ENCODE assay signal across 8 cellular contexts in the genomic region with DNA sequence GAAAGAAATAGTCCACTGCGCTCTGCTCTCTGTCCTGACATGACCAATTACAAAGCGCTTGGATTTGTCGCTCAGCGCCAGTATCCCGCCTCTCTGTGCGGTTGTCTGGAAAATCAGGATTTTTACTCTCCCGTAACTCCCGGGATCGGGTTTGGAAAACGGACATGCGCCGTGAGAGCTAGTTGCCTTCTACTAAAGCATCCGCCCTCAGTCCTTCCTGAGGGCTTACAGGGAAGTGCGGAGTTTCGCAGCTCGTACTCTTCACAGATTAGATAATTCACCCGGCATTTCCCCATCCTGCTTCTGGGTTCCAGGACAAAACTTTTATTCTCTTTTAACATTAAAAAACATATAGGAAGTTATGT. TPM values are rescaled to one million over a fixed set of nuclear protein-coding genes. Genes with fewer than 3 reads are reported as not detected.
DNase-seq lines count a peak whose midpoint lies in the region; ATAC-seq lines count a peak whose summit lies in the region.

No MANE protein-coding gene starts in this region.

- POLR2A ChIA-PET in naive thymus-derived CD8-positive, alpha-beta T cell (lab: Charles Lee), result interaction anchor here (0.7 to 3.0 kb wide), 7 partner anchors 9 to 400 kb away, joined by 3 to 9 read pairs (median 3); partner anchors contain the start of gene ANKEF1

- H3K4me1 Mint-ChIP-seq in naive thymus-derived CD8-positive, alpha-beta T cell, result peaks cover 28 to 48% (median 44%) of the 10 kb centered on the region in 4 donors
- H3K4me1 Mint-ChIP-seq in stimulated activated naive B cell treated with anti-CD40 and anti-IgM and Interleukin-4, amounts not matched to agents 10 μg/mL and 1 μg/mL and 100 μg/mL, for 72 hours, result peaks cover 24 to 34% of the 10 kb centered on the region in 2 donors

- H3K9me3 ChIP-seq in KOPT-K1 (ENCODE audit: insufficient read depth, low read length, poor library complexity, severe bottlenecking), result no peaks in the 10 kb centered on the region

- peak overlapping the region; percentile 87 for H3K27ac ChIP-seq in KOPT-K1 (ENCODE audit: low read depth, low read length, poor library complexity, severe bottlenecking)

- no peaks in the 10 kb centered on the region for H3K27me3 Mint-ChIP-seq in naive thymus-derived CD8-positive, alpha-beta T cell
- no peaks in the 10 kb centered on the region for H3K27me3 Mint-ChIP-seq in stimulated activated naive B cell treated with anti-CD40 and anti-IgM and Interleukin-4, amounts not matched to agents 10 μg/mL and 1 μg/mL and 100 μg/mL, for 72 hours

- H3K36me3 Mint-ChIP-seq in naive thymus-derived CD8-positive, alpha-beta T cell, result peaks cover 0 to 4% (median 0%) of the 10 kb centered on the region in 3 donors
- peaks cover 2 to 8% of the 10 kb centered on the region in 2 donors for H3K36me3 Mint-ChIP-seq in stimulated activated naive B cell treated with anti-CD40 and anti-IgM and Interleukin-4, amounts not matched to agents 10 μg/mL and 1 μg/mL and 100 μg/mL, for 72 hours

- peak overlapping the region; percentile 91 to 98 (median 96) for H3K27ac Mint-ChIP-seq in naive thymus-derived CD8-positive, alpha-beta T cell
- H3K27ac Mint-ChIP-seq in stimulated activated naive B cell treated with anti-CD40 and anti-IgM and Interleukin-4, amounts not matched to agents 10 μg/mL and 1 μg/mL and 100 μg/mL, for 72 hours, result peak overlapping the region; percentile 95

- peak; percentile 30 for ATAC-seq in GM21786 (IDR thresholded peaks at IDR 0.05; ENCODE audit: unreplicated experiment)
- ATAC-seq in naive thymus-derived CD8-positive, alpha-beta T cell, result peak; percentile 47 to 52
- peak; percentile 65 to 66 for ATAC-seq in stimulated activated naive B cell treated with anti-CD40 and anti-IgM and Interleukin-4, amounts not matched to agents 10 μg/mL and 1 μg/mL and 100 μg/mL, for 72 hours (replicated peaks)

- peak overlapping the region; percentile 89 to 96 (median 94) for H3K4me3 Mint-ChIP-seq in naive thymus-derived CD8-positive, alpha-beta T cell
- H3K4me3 Mint-ChIP-seq in stimulated activated naive B cell treated with anti-CD40 and anti-IgM and Interleukin-4, amounts not matched to agents 10 μg/mL and 1 μg/mL and 100 μg/mL, for 72 hours, result peak overlapping the region; percentile 91

- no peaks in the 10 kb centered on the region for H3K36me3 ChIP-seq in KOPT-K1 (ENCODE audit: insufficient read depth, low read length)

- DNase-seq in DMS79 (lab: John Stamatoyannopoulos, UW), result peak; percentile 89
- peak; percentile 100 for DNase-seq in RKO (ENCODE audit: low spot score)
- peak; percentile 41 to 63 for DNase-seq in activated T-helper 1 cell treated with anti-CD3 and anti-CD28 coated beads, Interleukin-2, amount 50 U/mL, for 16 hours (ENCODE audit: low read depth in 1 of 2, low spot score in 1 of 2)
- peak; percentile 100 for DNase-seq in fibroblast of peridontal ligament (ENCODE audit: extremely low read depth)
- peak in 9 of 10 donors; percentile 34 to 85 (median 67) for DNase-seq in naive thymus-derived CD8-positive, alpha-beta T cell
- peak; percentile 86 for DNase-seq in stimulated activated naive B cell treated with anti-CD40 and anti-IgM and Interleukin-4, amounts not matched to agents 10 μg/mL and 1 μg/mL and 100 μg/mL, for 72 hours

- peaks cover 0 to 2% (median 0%) of the 10 kb centered on the region in 9 donors for H3K9me3 Mint-ChIP-seq in naive thymus-derived CD8-positive, alpha-beta T cell
- H3K9me3 Mint-ChIP-seq in stimulated activated naive B cell treated with anti-CD40 and anti-IgM and Interleukin-4, amounts not matched to agents 10 μg/mL and 1 μg/mL and 100 μg/mL, for 72 hours, result no peaks in the 10 kb centered on the region

RNA-seq across cellular contexts. Expression of gene MKKS, which starts 0.4 kb away (rescaled TPM):
- 10 to 100 TPM; 13.9 to 16.0 TPM for total RNA-seq in naive thymus-derived CD8-positive, alpha-beta T cell
- 10 to 100 TPM; 26.1 to 37.4 (median 32.2) TPM for polyA plus RNA-seq in naive thymus-derived CD8-positive, alpha-beta T cell

RNA-seq across cellular contexts. Expression of gene SLX4IP, which starts 0.7 kb away (rescaled TPM):
- total RNA-seq in naive thymus-derived CD8-positive, alpha-beta T cell, result 1 to 10 TPM; 6.1 to 6.3 TPM
- 1 to 10 TPM; 1.5 to 2.5 (median 1.6) TPM for polyA plus RNA-seq in naive thymus-derived CD8-positive, alpha-beta T cell

Comparison
In these comparisons a context has a peak if more than half of its experiments do, and no peak if none do; other contexts are left out.
1. Peak in every context shown above with its lines: DNase-seq, ATAC-seq and H3K27ac ChIP-seq.